ENCODE assay signal across 17 cellular contexts in the genomic region with DNA sequence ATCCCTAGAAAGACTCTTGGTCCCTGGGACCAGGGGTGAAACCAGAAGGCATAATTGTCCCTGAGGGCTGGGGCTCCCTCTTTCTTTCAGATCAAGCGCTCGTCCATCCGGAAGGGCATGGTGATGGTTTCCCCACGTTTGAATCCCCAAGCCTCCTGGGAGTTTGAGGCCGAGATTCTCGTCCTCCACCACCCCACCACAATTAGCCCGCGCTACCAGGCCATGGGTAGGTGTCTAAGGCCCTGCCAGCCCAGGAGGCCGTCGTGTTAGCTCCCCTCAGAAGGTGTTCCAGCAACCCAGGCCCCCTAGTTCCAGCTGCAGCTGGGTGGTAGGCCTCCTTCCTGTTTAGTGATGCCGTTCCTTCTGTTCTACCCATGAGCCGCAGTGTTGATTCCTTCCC.
"Had no signal": no experiment of that assay in that cellular context is flagged by ENCODE, and none has a peak within 500 bp of the region (broad histone marks: within the 10 kb centered on the region; RNA-seq: fewer than 3 reads in every experiment).

No MANE protein-coding gene starts in this region.

- ATAC-seq: gastrocnemius medialis, left ventricle myocardium superior had no signal

- H3K4me3 Mint-ChIP-seq: neural progenitor cell had no signal

- H3K4me1 Mint-ChIP-seq: neural progenitor cell had no signal

- H3K27ac ChIP-seq: breast epithelium, gastrocnemius medialis, neural progenitor cell, parathyroid adenoma, right atrium auricular region, SJCRH30, suprapubic skin, upper lobe of left lung had no signal

- H3K27ac Mint-ChIP-seq: neural progenitor cell had no signal

- H3K9me3 ChIP-seq: breast epithelium, gastrocnemius medialis, right atrium auricular region, SJCRH30, suprapubic skin, upper lobe of left lung had no signal

- FAIRE-seq: colon, keratinocyte, small intestine had no signal

- H3K27me3 ChIP-seq: breast epithelium, gastrocnemius medialis, neural progenitor cell, right atrium auricular region, SJCRH30, suprapubic skin, upper lobe of left lung had no signal

- H3K9me3 Mint-ChIP-seq: neural progenitor cell had no signal

- DNase-seq: activated CD4-positive, alpha-beta T cell treated with anti-CD3 and anti-CD28 coated beads for 1 hour; activated CD4-positive, alpha-beta T cell treated with anti-CD3 and anti-CD28 coated beads, Interleukin-2, amount 50 U/mL, for 48 hours; activated naive CD4-positive, alpha-beta T cell; effector CD4-positive, alpha-beta T cell; gastrocnemius medialis; left ventricle myocardium superior; SJCRH30; small intestine; stimulated activated naive CD4-positive, alpha-beta T cell; upper lobe of left lung had no signal
